Comparison of ENCODE assay signal across 38 cellular contexts in the genomic region with DNA sequence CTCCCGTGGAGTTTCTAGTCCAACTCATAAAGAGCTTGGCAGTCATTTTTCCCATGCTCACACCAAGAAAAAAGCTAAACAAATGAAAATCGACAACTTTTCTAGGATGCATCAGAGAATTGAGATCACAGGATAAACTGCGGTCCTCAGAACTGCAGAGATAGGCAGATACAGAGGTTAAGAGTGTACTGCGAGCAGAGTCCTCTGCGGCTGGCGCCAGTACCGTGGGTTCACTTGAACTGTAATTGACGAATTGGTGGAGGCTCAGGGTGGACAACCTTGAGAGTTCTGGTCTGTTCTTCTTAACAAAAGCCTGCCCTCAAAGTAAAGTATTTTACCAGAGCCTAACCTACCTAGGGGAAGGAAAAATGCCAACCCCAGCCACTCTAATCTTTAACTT. TPM values are rescaled to one million over a fixed set of nuclear protein-coding genes. Genes with fewer than 3 reads are reported as not detected.
"Had no signal": no experiment of that assay in that cellular context is flagged by ENCODE, and none has a peak within 500 bp of the region (broad histone marks: within the 10 kb centered on the region; RNA-seq: fewer than 3 reads in every experiment).

No MANE protein-coding gene starts in this region.

- DNase-seq: activated B cell treated with CpG ODN at 0.5 μM for 24 hours; activated CD4-positive, alpha-beta memory T cell treated with anti-CD3 and anti-CD28 coated beads for 36 hours; activated CD4-positive, alpha-beta T cell treated with anti-CD3 and anti-CD28 coated beads for 4 hours; activated CD4-positive, alpha-beta T cell treated with anti-CD3 and anti-CD28 coated beads, Interleukin-2, amount 10 ng/mL, durations not matched to agents 24 days and 14 days; activated CD4-positive, alpha-beta T cell treated with anti-CD3 and anti-CD28 coated beads, Interleukin-2, amount 50 U/mL, for 1 hour; activated CD4-positive, alpha-beta T cell treated with anti-CD3 and anti-CD28 coated beads, Interleukin-2, amount 50 U/mL, for 4 hours; activated CD4-positive, CD25-positive, alpha-beta regulatory T cell treated with anti-CD3 and anti-CD28 coated beads, Interleukin-2, amount 50 U/mL, for 72 hours; activated CD8-positive, alpha-beta memory T cell treated with anti-CD3 and anti-CD28 coated beads, Interleukin-2, amount 50 U/mL, for 4 hours; activated CD8-positive, alpha-beta T cell treated with anti-CD3 and anti-CD28 coated beads for 36 hours; activated effector memory CD4-positive, alpha-beta T cell treated with anti-CD3 and anti-CD28 coated beads, Interleukin-2, amount 50 U/mL, for 16 hours; activated gamma-delta T cell treated with Interleukin-2 at 50 U/mL for 16 hours; activated naive CD4-positive, alpha-beta T cell; activated naive CD4-positive, alpha-beta T cell treated with anti-CD3 and anti-CD28 coated beads for 36 hours; activated naive CD4-positive, alpha-beta T cell treated with anti-CD3 and anti-CD28 coated beads, Interleukin-2, amount 50 U/mL, for 16 hours; activated naive CD8-positive, alpha-beta T cell treated with anti-CD3 and anti-CD28 coated beads for 36 hours; activated T-cell treated with anti-CD3 and anti-CD28 coated beads for 4 hours; activated T-cell treated with anti-CD3 and anti-CD28 coated beads, Interleukin-2, amount 50 U/mL, for 1 hour; activated T-cell treated with anti-CD3 and anti-CD28 coated beads, Interleukin-2, amount 50 U/mL, for 4 hours; activated T-cell treated with anti-CD3 and anti-CD28 coated beads, Interleukin-2, amount 50 U/mL, for 72 hours; adrenal gland; amniotic stem cell; aorta; body of pancreas; brain microvascular endothelial cell; central memory CD4-positive, alpha-beta T cell; T-helper 1 cell; T-helper 2 cell; T-helper 9 cell had no signal

- FAIRE-seq: astrocyte, TTC549 had no signal

- H3K9me3 ChIP-seq: adrenal gland, body of pancreas, breast epithelium had no signal

- H3K36me3 ChIP-seq: adrenal gland, brain microvascular endothelial cell, breast epithelium had no signal

- H3K27ac ChIP-seq: adrenal gland, body of pancreas, brain microvascular endothelial cell, breast epithelium, VCaP had no signal

- H3K4me3 ChIP-seq: adrenal gland, body of pancreas, breast epithelium had no signal

- ATAC-seq: activated CD8-positive, alpha-beta T cell treated with anti-CD3 and anti-CD28 coated beads for 36 hours; activated naive CD4-positive, alpha-beta T cell treated with anti-CD3 and anti-CD28 coated beads, Interleukin-2, amount 50 U/mL, for 72 hours; activated T-cell treated with anti-CD3 and anti-CD28 coated beads, Interleukin-2, amount 50 U/mL, for 4 hours; activated T-cell treated with anti-CD3 and anti-CD28 coated beads, Interleukin-2, amount 50 U/mL, for 72 hours; activated T-helper 17 cell treated with anti-CD3 and anti-CD28 coated beads, Interleukin-2, amount 50 U/mL, for 72 hours; body of pancreas had no signal

- H3K4me1 ChIP-seq: body of pancreas, breast epithelium had no signal

- H3K27me3 ChIP-seq: adrenal gland, body of pancreas, brain microvascular endothelial cell, breast epithelium had no signal

RNA-seq across cellular contexts. Expression of gene VNN1, which starts 2.4 kb away (rescaled TPM):
- total RNA-seq: activated CD4-positive, alpha-beta memory T cell treated with anti-CD3 and anti-CD28 coated beads for 36 hours; activated CD4-positive, alpha-beta T cell treated with anti-CD3 and anti-CD28 coated beads, Interleukin-2, amount 10 ng/mL, durations not matched to agents 24 days and 14 days; activated CD8-positive, alpha-beta memory T cell treated with anti-CD3 and anti-CD28 coated beads for 36 hours; activated CD8-positive, alpha-beta T cell treated with anti-CD3 and anti-CD28 coated beads for 36 hours; activated naive CD4-positive, alpha-beta T cell treated with anti-CD3 and anti-CD28 coated beads for 36 hours; activated naive CD4-positive, alpha-beta T cell treated with anti-CD3 and anti-CD28 coated beads, Interleukin-2, amount 50 U/mL, for 72 hours; activated naive CD8-positive, alpha-beta T cell treated with anti-CD3 and anti-CD28 coated beads for 36 hours; activated T-cell treated with anti-CD3 and anti-CD28 coated beads, Interleukin-2, amount 50 U/mL, for 4 hours; activated T-cell treated with anti-CD3 and anti-CD28 coated beads, Interleukin-2, amount 50 U/mL, for 72 hours; activated T-helper 1 cell treated with anti-CD3 and anti-CD28 coated beads, Interleukin-12 subunit alpha, Interleukin-12 subunit beta, Interleukin-2, Interleukin-4 antibody, amounts not matched to agents 30 ng/mL and 10 ng/mL and 1 ng/mL, durations not matched to agents 14 hours and 24 hours and 36 hours; activated T-helper 17 cell treated with anti-CD3 and anti-CD28 coated beads, Interleukin-2, amount 50 U/mL, for 72 hours had no signal

RNA-seq across cellular contexts. Expression of gene TAAR1, which starts 57.3 kb away (rescaled TPM):
- total RNA-seq: activated B cell treated with CpG ODN at 0.5 μM for 24 hours; activated CD4-positive, alpha-beta memory T cell treated with anti-CD3 and anti-CD28 coated beads for 36 hours; activated CD4-positive, alpha-beta T cell treated with anti-CD3 and anti-CD28 coated beads, Interleukin-2, amount 10 ng/mL, durations not matched to agents 24 days and 14 days; activated CD8-positive, alpha-beta memory T cell treated with anti-CD3 and anti-CD28 coated beads for 36 hours; activated CD8-positive, alpha-beta T cell treated with anti-CD3 and anti-CD28 coated beads for 36 hours; activated naive CD4-positive, alpha-beta T cell treated with anti-CD3 and anti-CD28 coated beads for 36 hours; activated naive CD4-positive, alpha-beta T cell treated with anti-CD3 and anti-CD28 coated beads, Interleukin-2, amount 50 U/mL, for 72 hours; activated naive CD8-positive, alpha-beta T cell treated with anti-CD3 and anti-CD28 coated beads for 36 hours; activated T-cell treated with anti-CD3 and anti-CD28 coated beads, Interleukin-2, amount 50 U/mL, for 4 hours; activated T-cell treated with anti-CD3 and anti-CD28 coated beads, Interleukin-2, amount 50 U/mL, for 72 hours; activated T-helper 1 cell treated with anti-CD3 and anti-CD28 coated beads, Interleukin-12 subunit alpha, Interleukin-12 subunit beta, Interleukin-2, Interleukin-4 antibody, amounts not matched to agents 30 ng/mL and 10 ng/mL and 1 ng/mL, durations not matched to agents 14 hours and 24 hours and 36 hours; activated T-helper 17 cell treated with anti-CD3 and anti-CD28 coated beads, Interleukin-2, amount 50 U/mL, for 72 hours; adrenal gland; aorta; astrocyte; body of pancreas; breast epithelium; cardiac septum; cerebellum had no signal
- polyA plus RNA-seq: adrenal gland, aorta had no signal
